Comparison of ENCODE assay signal across 3 cellular contexts in genomic region chr14:81694419-81694818, GRCh38.
"Had no signal": no experiment of that assay in that cellular context is flagged by ENCODE, and none has a peak within 500 bp of the region (broad histone marks: within the 10 kb centered on the region; RNA-seq: fewer than 3 reads in every experiment).

No MANE protein-coding gene starts in this region.

- H3K4me3 ChIP-seq: GM12878 had no signal

- DNase-seq: GDM1, GF-D8 had no signal
